ENCODE assay signal across 14 cellular contexts in the genomic region with DNA sequence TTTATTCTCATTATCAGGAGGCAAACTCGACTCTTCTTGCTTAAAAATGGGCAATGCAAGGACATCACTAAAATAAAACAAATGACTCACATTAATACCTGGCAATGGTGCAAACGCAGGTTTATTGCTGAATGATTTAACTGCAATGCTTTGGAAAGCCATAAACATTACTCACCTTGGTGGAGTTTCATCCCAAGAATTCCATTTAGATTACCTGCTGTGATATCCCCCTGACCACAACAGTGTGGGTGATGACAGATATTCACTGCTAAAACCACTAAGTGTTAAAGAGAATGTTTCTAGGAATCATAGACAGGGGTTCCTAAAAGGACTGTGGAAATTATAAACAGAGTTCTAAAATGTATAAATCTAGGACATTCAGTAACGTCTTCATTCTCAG. TPM values are rescaled to one million over a fixed set of nuclear protein-coding genes. Genes with fewer than 3 reads are reported as not detected.
DNase-seq lines count a peak whose midpoint lies in the region; ATAC-seq and TF ChIP-seq lines count a peak whose summit lies in the region.
"Had no signal": no experiment of that assay in that cellular context is flagged by ENCODE, and none has a peak within 500 bp of the region (broad histone marks: within the 10 kb centered on the region; RNA-seq: fewer than 3 reads in every experiment).

No MANE protein-coding gene starts in this region.

- H3K79me2 ChIP-seq in neural progenitor cell (ENCODE audit: low read depth): peaks cover 14% of the 10 kb centered on the region

- H3K4me2 ChIP-seq in neural progenitor cell: no peak overlapping the region

- no peaks in the 10 kb centered on the region for H3F3A ChIP-seq in neural progenitor cell (ENCODE audit: low read depth)

- DNase-seq in EH (ENCODE audit: low read depth) (peak; percentile 52), astrocyte of the hippocampus (ENCODE audit: low read depth, low spot score) (peak; percentile 80), mucosa of descending colon (no peak), neural progenitor cell (ENCODE audit: low spot score) (no peak), GM13976 (ENCODE audit: low spot score) (no peak)
- DNase-seq: body of pancreas; CD4-positive, alpha-beta memory T cell; effector CD4-positive, alpha-beta T cell; Kasumi-1; T-cell had no signal

- no peak overlapping the region for H3K9ac ChIP-seq in HUES48 (ENCODE audit: low read depth, low read length)
- H3K9ac ChIP-seq in neural progenitor cell: no peak overlapping the region

- no peaks in the 10 kb centered on the region for H3K9me3 ChIP-seq in HUES48 (ENCODE audit: control insufficient read depth, insufficient read depth, low read length)
- no peaks in the 10 kb centered on the region for H3K9me3 ChIP-seq in mucosa of descending colon
- H3K9me3 ChIP-seq in neural progenitor cell (ENCODE audit: low read depth): no peaks in the 10 kb centered on the region
- H3K9me3 ChIP-seq: body of pancreas, gastroesophageal sphincter had no signal

- H3K4me1 ChIP-seq in HUES48 (ENCODE audit: control insufficient read depth, insufficient read depth, low read length): no peaks in the 10 kb centered on the region
- no peaks in the 10 kb centered on the region for H3K4me1 ChIP-seq in mucosa of descending colon (ENCODE audit: low read depth)
- H3K4me1 ChIP-seq in neural progenitor cell: no peaks in the 10 kb centered on the region
- H3K4me1 ChIP-seq: body of pancreas, gastroesophageal sphincter had no signal

- TF ChIP-seq CTCF in mucosa of descending colon (IDR thresholded peaks at IDR 0.05) (no peak), neural progenitor cell (IDR thresholded peaks at IDR 0.05) (no peak), GM13976 (IDR thresholded peaks at IDR 0.05; ENCODE audit: borderline replicate concordance, control extremely low read depth, extremely low read depth, insufficient read depth, missing control alignments) (no peak)

- intact Hi-C loops in mucosa of descending colon (cut with DNase I, micrococcal nuclease): no loop called here

- ATAC-seq in mucosa of descending colon: peak; percentile 74
- no peak for ATAC-seq in GM18502 (IDR thresholded peaks at IDR 0.05; ENCODE audit: poor library complexity, unreplicated experiment)
- no peak for ATAC-seq in HG02840 (IDR thresholded peaks at IDR 0.05; ENCODE audit: low FRiP score, unreplicated experiment)
- ATAC-seq: body of pancreas, gastroesophageal sphincter, T-cell had no signal

- no peaks in the 10 kb centered on the region for H3K4me1 Mint-ChIP-seq in neural progenitor cell
- H3K4me1 Mint-ChIP-seq: T-cell had no signal

- H3K27me3 ChIP-seq in HUES48 (ENCODE audit: control insufficient read depth, insufficient read depth, low read length) (no peaks in the 10 kb centered on the region), neural progenitor cell (no peaks in the 10 kb centered on the region)
- H3K27me3 ChIP-seq: body of pancreas, gastroesophageal sphincter had no signal

- no peak overlapping the region for H2AFZ ChIP-seq in neural progenitor cell (replicated peaks)

- H3K27ac Mint-ChIP-seq in neural progenitor cell: no peak overlapping the region
- H3K27ac Mint-ChIP-seq: CD4-positive, alpha-beta memory T cell; T-cell had no signal

- H3K36me3 ChIP-seq in HUES48 (ENCODE audit: control insufficient read depth, insufficient read depth, low read length) (peaks cover 39% of the 10 kb centered on the region), mucosa of descending colon (ENCODE audit: low read depth) (no peaks in the 10 kb centered on the region), neural progenitor cell (peaks cover 4% of the 10 kb centered on the region)

- H3K27me3 Mint-ChIP-seq in neural progenitor cell (ENCODE audit: insufficient read depth, low read depth): peaks cover 2% of the 10 kb centered on the region
- H3K27me3 Mint-ChIP-seq: CD4-positive, alpha-beta memory T cell; T-cell had no signal

- no peaks in the 10 kb centered on the region for H4K20me1 ChIP-seq in neural progenitor cell (ENCODE audit: low read depth)

- peaks cover 20% of the 10 kb centered on the region for H3K36me3 Mint-ChIP-seq in neural progenitor cell

- peak overlapping the region; percentile 26 for H3K27ac ChIP-seq in HUES48 (ENCODE audit: low read depth, low read length)
- no peak overlapping the region for H3K27ac ChIP-seq in neural progenitor cell
- H3K27ac ChIP-seq: body of pancreas, gastroesophageal sphincter had no signal

- no peak overlapping the region for H3K4me3 Mint-ChIP-seq in neural progenitor cell
- H3K4me3 Mint-ChIP-seq: CD4-positive, alpha-beta memory T cell; T-cell had no signal

- in situ Hi-C loops in GM13976 (cut with MboI; ENCODE audit: low sequenced_read_pairs, unreplicated experiment): no loop called here

- H3K4me3 ChIP-seq in HUES48 (ENCODE audit: low read depth, low read length) (no peak overlapping the region), mucosa of descending colon (no peak overlapping the region), neural progenitor cell (no peak overlapping the region)
- H3K4me3 ChIP-seq: body of pancreas, gastroesophageal sphincter had no signal

- no peaks in the 10 kb centered on the region for H3K9me3 Mint-ChIP-seq in neural progenitor cell
- H3K9me3 Mint-ChIP-seq: CD4-positive, alpha-beta memory T cell; T-cell had no signal

RNA-seq across cellular contexts. Expression of a gene that starts 35.3 kb away (rescaled TPM):
- total RNA-seq in mucosa of descending colon (10 to 100 TPM; 16.8 to 29.5 (median 16.9) TPM), neural progenitor cell (ENCODE audit: low replicate concordance) (28.6 and 30.9 TPM in 2 replicates)

RNA-seq across cellular contexts. Expression of a gene that starts 54.2 kb away (rescaled TPM):
- total RNA-seq in mucosa of descending colon (10 to 100 TPM; 28.3 to 31.4 (median 28.4) TPM), neural progenitor cell (ENCODE audit: low replicate concordance) (19.4 and 28.8 TPM in 2 replicates)

Comparison
In these comparisons a context has a peak if more than half of its experiments do, and no peak if none do; other contexts are left out.
1. DNase-seq: peak in EH (single experiment) and astrocyte of the hippocampus (single experiment); none in mucosa of descending colon (0 of 3), neural progenitor cell (single experiment) and GM13976 (single experiment).